24 cellular contexts compared by ENCODE assay signal in genomic region chr10:132859084-132859855, GRCh38.
DNase-seq lines count a peak whose midpoint lies in the region; ATAC-seq and TF ChIP-seq lines count a peak whose summit lies in the region.
"Had no signal": no experiment of that assay in that cellular context is flagged by ENCODE, and none has a peak within 500 bp of the region (broad histone marks: within the 10 kb centered on the region; RNA-seq: fewer than 3 reads in every experiment).

No MANE protein-coding gene starts in this region.

- H3K4me3 Mint-ChIP-seq in activated CD8-positive, alpha-beta memory T cell treated with anti-CD3 and anti-CD28 coated beads, Interleukin-2, amount 10 ng/mL, durations not matched to agents 7 days and 5 days, result no peak overlapping the region
- no peak overlapping the region for H3K4me3 Mint-ChIP-seq in CD8-positive, alpha-beta T cell
- H3K4me3 Mint-ChIP-seq in activated T-helper 2 cell treated with anti-CD3 and anti-CD28 coated beads, Interferon-gamma antibody, Interleukin-2, Interleukin-4, amounts not matched to agents 10 μg/mL and 5 μg/mL and 100 μg/mL, durations not matched to agents 14 hours and 24 hours and 36 hours (ENCODE audit: low read depth), result no peak overlapping the region
- H3K4me3 Mint-ChIP-seq: activated CD4-positive, alpha-beta T cell treated with anti-CD3 and anti-CD28 coated beads, Interleukin-2, amount 10 ng/mL, durations not matched to agents 24 days and 14 days; activated T-cell treated with anti-CD3 and anti-CD28 coated beads, Interleukin-2, amount 50 U/mL, for 72 hours; CD4-positive, CD25-positive, alpha-beta regulatory T cell; naive thymus-derived CD4-positive, alpha-beta T cell had no signal

- peaks cover 8% of the 10 kb centered on the region for H3K27me3 Mint-ChIP-seq in activated CD8-positive, alpha-beta memory T cell treated with anti-CD3 and anti-CD28 coated beads, Interleukin-2, amount 10 ng/mL, durations not matched to agents 7 days and 5 days
- peaks cover 15% of the 10 kb centered on the region for H3K27me3 Mint-ChIP-seq in CD8-positive, alpha-beta T cell (ENCODE audit: low read depth)
- H3K27me3 Mint-ChIP-seq in activated T-helper 2 cell treated with anti-CD3 and anti-CD28 coated beads, Interferon-gamma antibody, Interleukin-2, Interleukin-4, amounts not matched to agents 10 μg/mL and 5 μg/mL and 100 μg/mL, durations not matched to agents 14 hours and 24 hours and 36 hours (ENCODE audit: low read depth), result peaks cover 4% of the 10 kb centered on the region
- H3K27me3 Mint-ChIP-seq: CD4-positive, CD25-positive, alpha-beta regulatory T cell had no signal

- H3K4me3 ChIP-seq in DND-41 (ENCODE audit: low read depth in 1 of 2, low read length in 2 of 2), result no peak overlapping the region
- no peak overlapping the region for H3K4me3 ChIP-seq in left ventricle myocardium inferior
- no peak overlapping the region for H3K4me3 ChIP-seq in OCI-LY7 (ENCODE audit: low read depth, low read length, poor library complexity, severe bottlenecking)
- H3K4me3 ChIP-seq in CD8-positive, alpha-beta T cell (ENCODE audit: low read depth, low read length), result no peak overlapping the region
- H3K4me3 ChIP-seq: coronary artery, esophagus muscularis mucosa had no signal

- no peaks in the 10 kb centered on the region for H3K36me3 ChIP-seq in DND-41 (ENCODE audit: insufficient read depth, low read length)
- H3K36me3 ChIP-seq in left ventricle myocardium inferior, result no peaks in the 10 kb centered on the region
- no peaks in the 10 kb centered on the region for H3K36me3 ChIP-seq in OCI-LY7 (ENCODE audit: insufficient read depth, low read length)
- H3K36me3 ChIP-seq in CD8-positive, alpha-beta T cell (ENCODE audit: insufficient read depth, low read length), result no peaks in the 10 kb centered on the region
- H3K36me3 ChIP-seq: esophagus muscularis mucosa had no signal

- no peaks in the 10 kb centered on the region for H3K36me3 Mint-ChIP-seq in activated CD8-positive, alpha-beta memory T cell treated with anti-CD3 and anti-CD28 coated beads, Interleukin-2, amount 10 ng/mL, durations not matched to agents 7 days and 5 days
- H3K36me3 Mint-ChIP-seq in CD8-positive, alpha-beta T cell, result no peaks in the 10 kb centered on the region
- no peaks in the 10 kb centered on the region for H3K36me3 Mint-ChIP-seq in activated T-helper 2 cell treated with anti-CD3 and anti-CD28 coated beads, Interferon-gamma antibody, Interleukin-2, Interleukin-4, amounts not matched to agents 10 μg/mL and 5 μg/mL and 100 μg/mL, durations not matched to agents 14 hours and 24 hours and 36 hours (ENCODE audit: low read depth)
- H3K36me3 Mint-ChIP-seq: activated naive CD4-positive, alpha-beta T cell treated with anti-CD3 and anti-CD28 coated beads, Interleukin-2, amount 50 U/mL, for 72 hours; CD4-positive, CD25-positive, alpha-beta regulatory T cell had no signal

- no peak overlapping the region for H3K9ac ChIP-seq in DND-41 (ENCODE audit: low read depth, low read length)

- no peaks in the 10 kb centered on the region for H3K9me2 ChIP-seq in OCI-LY7 (ENCODE audit: insufficient read depth, low read length)

- no peak for ATAC-seq in activated CD8-positive, alpha-beta memory T cell treated with anti-CD3 and anti-CD28 coated beads, Interleukin-2, amount 10 ng/mL, durations not matched to agents 7 days and 5 days
- ATAC-seq in DND-41 (ENCODE audit: insufficient read depth, low read depth), result no peak
- ATAC-seq in CD8-positive, alpha-beta T cell, result no peak
- ATAC-seq: activated naive CD4-positive, alpha-beta T cell treated with anti-CD3 and anti-CD28 coated beads, Interleukin-2, amount 50 U/mL, for 72 hours; activated T-cell treated with anti-CD3 and anti-CD28 coated beads, Interleukin-2, amount 50 U/mL, for 72 hours; foreskin keratinocyte; left colon; naive thymus-derived CD4-positive, alpha-beta T cell had no signal

- intact Hi-C loops in left ventricle myocardium inferior (cut with micrococcal nuclease), result no loop called here
- intact Hi-C loops in posterior vena cava (cut with DNase I), result no loop called here
- intact Hi-C loops in OCI-LY7 (cut with micrococcal nuclease; ENCODE audit: unreplicated experiment), result no loop called here
- intact Hi-C loops in CD8-positive, alpha-beta T cell (cut with DNase I, micrococcal nuclease), result no loop called here
- intact Hi-C loops in activated T-helper 2 cell treated with anti-CD3 and anti-CD28 coated beads, Interferon-gamma antibody, Interleukin-2, Interleukin-4, amounts not matched to agents 10 μg/mL and 5 μg/mL and 100 μg/mL, durations not matched to agents 14 hours and 24 hours and 36 hours (cut with micrococcal nuclease), result no loop called here

- H2AFZ ChIP-seq in DND-41 (ENCODE audit: low read depth, low read length), result no peak overlapping the region
- no peak overlapping the region for H2AFZ ChIP-seq in OCI-LY7 (ENCODE audit: low read length)

- H3K27me3 ChIP-seq in DND-41 (ENCODE audit: insufficient read depth, low read length, poor library complexity), result no peaks in the 10 kb centered on the region
- peaks cover 75% of the 10 kb centered on the region for H3K27me3 ChIP-seq in left ventricle myocardium inferior (ENCODE audit: low read depth)
- no peaks in the 10 kb centered on the region for H3K27me3 ChIP-seq in CD8-positive, alpha-beta T cell (ENCODE audit: insufficient read depth, low read length)
- H3K27me3 ChIP-seq: foreskin keratinocyte had no signal

- H3K27ac Mint-ChIP-seq in activated CD8-positive, alpha-beta memory T cell treated with anti-CD3 and anti-CD28 coated beads, Interleukin-2, amount 10 ng/mL, durations not matched to agents 7 days and 5 days, result no peak overlapping the region
- no peak overlapping the region for H3K27ac Mint-ChIP-seq in CD8-positive, alpha-beta T cell
- H3K27ac Mint-ChIP-seq in activated T-helper 2 cell treated with anti-CD3 and anti-CD28 coated beads, Interferon-gamma antibody, Interleukin-2, Interleukin-4, amounts not matched to agents 10 μg/mL and 5 μg/mL and 100 μg/mL, durations not matched to agents 14 hours and 24 hours and 36 hours, result no peak overlapping the region
- H3K27ac Mint-ChIP-seq: activated CD4-positive, alpha-beta T cell treated with anti-CD3 and anti-CD28 coated beads, Interleukin-2, amount 10 ng/mL, durations not matched to agents 24 days and 14 days; activated naive CD4-positive, alpha-beta T cell treated with anti-CD3 and anti-CD28 coated beads, Interleukin-2, amount 50 U/mL, for 72 hours; activated T-cell treated with anti-CD3 and anti-CD28 coated beads, Interleukin-2, amount 50 U/mL, for 72 hours; naive thymus-derived CD4-positive, alpha-beta T cell had no signal

- CTCF ChIA-PET in activated CD8-positive, alpha-beta memory T cell treated with anti-CD3 and anti-CD28 coated beads, Interleukin-2, amount 10 ng/mL, durations not matched to agents 7 days and 5 days (lab: Charles Lee), result no interaction called here
- CTCF ChIA-PET in OCI-LY7 (lab: Charles Lee; ENCODE audit: unreplicated experiment), result no interaction called here
- CTCF ChIA-PET in CD8-positive, alpha-beta T cell (lab: Charles Lee), result no interaction called here

- POLR2A ChIA-PET in OCI-LY7 (lab: Charles Lee), result no interaction called here
- POLR2A ChIA-PET in CD8-positive, alpha-beta T cell (lab: Charles Lee), result no interaction called here

- H3K27ac ChIP-seq in DND-41 (ENCODE audit: low read length), result no peak overlapping the region
- H3K27ac ChIP-seq in left ventricle myocardium inferior (replicated peaks), result no peak overlapping the region
- no peak overlapping the region for H3K27ac ChIP-seq in OCI-LY7 (ENCODE audit: low read depth, low read length, poor library complexity, severe bottlenecking)
- H3K27ac ChIP-seq in CD8-positive, alpha-beta T cell (ENCODE audit: low read depth, low read length), result no peak overlapping the region
- H3K27ac ChIP-seq: coronary artery, esophagus muscularis mucosa, foreskin keratinocyte had no signal

- BruUV-seq in OCI-LY7 (replicated peaks; lab: Mats Ljungman, UMichigan), result no TSS peak

- H3K4me1 ChIP-seq in DND-41 (ENCODE audit: insufficient read depth, low read length) (peaks cover 20% of the 10 kb centered on the region), left ventricle myocardium inferior (no peaks in the 10 kb centered on the region), OCI-LY7 (ENCODE audit: insufficient read depth, low read length, poor library complexity, severe bottlenecking) (no peaks in the 10 kb centered on the region)
- peaks cover 3% of the 10 kb centered on the region for H3K4me1 ChIP-seq in CD8-positive, alpha-beta T cell (ENCODE audit: insufficient read depth, low read length)
- H3K4me1 ChIP-seq: foreskin keratinocyte had no signal

- no peaks in the 10 kb centered on the region for H3K79me2 ChIP-seq in DND-41 (ENCODE audit: insufficient read depth, low read length)
- no peaks in the 10 kb centered on the region for H3K79me2 ChIP-seq in OCI-LY7 (ENCODE audit: insufficient read depth, low read depth, low read length)

- TF ChIP-seq CTCF in DND-41 (IDR thresholded peaks at IDR 0.05; ENCODE audit: borderline replicate concordance, extremely low read depth, low read length, poor library complexity, severe bottlenecking), result no peak
- no peak for TF ChIP-seq CTCF in left ventricle myocardium inferior (IDR thresholded peaks at IDR 0.05; ENCODE audit: borderline replicate concordance)
- TF ChIP-seq CTCF in OCI-LY7 (conservative IDR thresholded peaks at IDR 0.05; ENCODE audit: low read length), result no peak
- no peak for TF ChIP-seq CTCF in CD8-positive, alpha-beta T cell (IDR thresholded peaks at IDR 0.05)

- no peaks in the 10 kb centered on the region for H3K4me1 Mint-ChIP-seq in activated CD8-positive, alpha-beta memory T cell treated with anti-CD3 and anti-CD28 coated beads, Interleukin-2, amount 10 ng/mL, durations not matched to agents 7 days and 5 days
- peaks cover 9% of the 10 kb centered on the region for H3K4me1 Mint-ChIP-seq in CD8-positive, alpha-beta T cell (ENCODE audit: low read depth)
- peaks cover 2% of the 10 kb centered on the region for H3K4me1 Mint-ChIP-seq in activated T-helper 2 cell treated with anti-CD3 and anti-CD28 coated beads, Interferon-gamma antibody, Interleukin-2, Interleukin-4, amounts not matched to agents 10 μg/mL and 5 μg/mL and 100 μg/mL, durations not matched to agents 14 hours and 24 hours and 36 hours (ENCODE audit: low read depth)
- H3K4me1 Mint-ChIP-seq: activated CD4-positive, alpha-beta T cell treated with anti-CD3 and anti-CD28 coated beads, Interleukin-2, amount 10 ng/mL, durations not matched to agents 24 days and 14 days had no signal

- no peaks in the 10 kb centered on the region for H4K20me1 ChIP-seq in DND-41 (ENCODE audit: insufficient read depth, low read length)
- H4K20me1 ChIP-seq in OCI-LY7 (ENCODE audit: insufficient read depth, low read length), result no peaks in the 10 kb centered on the region

- DNase-seq in activated CD8-positive, alpha-beta memory T cell treated with anti-CD3 and anti-CD28 coated beads, Interleukin-2, amount 50 U/mL, for 4 hours, result peak; percentile 8
- no peak for DNase-seq in activated CD8-positive, alpha-beta memory T cell treated with anti-CD3 and anti-CD28 coated beads, Interleukin-2, amount 10 ng/mL, durations not matched to agents 7 days and 5 days
- DNase-seq in DND-41, result peak; percentile 1
- peak; percentile 7 for DNase-seq in left ventricle myocardium inferior
- DNase-seq in posterior vena cava (ENCODE audit: low spot score), result peak; percentile 56
- DNase-seq in OCI-LY7 (ENCODE audit: low spot score), result no peak
- DNase-seq in CD8-positive, alpha-beta T cell, result no peak
- no peak for DNase-seq in activated T-helper 2 cell treated with anti-CD3 and anti-CD28 coated beads, Interferon-gamma antibody, Interleukin-2, Interleukin-4, amounts not matched to agents 10 μg/mL and 5 μg/mL and 100 μg/mL, durations not matched to agents 14 hours and 24 hours and 36 hours (ENCODE audit: low spot score)
- DNase-seq: 8988T; activated CD4-positive, alpha-beta T cell treated with anti-CD3 and anti-CD28 coated beads, Interleukin-2, amount 10 ng/mL, durations not matched to agents 24 days and 14 days; activated T-cell treated with anti-CD3 and anti-CD28 coated beads, Interleukin-2, amount 50 U/mL, for 72 hours; CD4-positive, CD25-positive, alpha-beta regulatory T cell; foreskin keratinocyte; GOT3; IMR-90; midbrain; naive thymus-derived CD4-positive, alpha-beta T cell; NCI-H446 treated with DMSO at 0.1 percent for 48 hours; OCI-M1; T-helper 2 cell had no signal

- H3K4me2 ChIP-seq in DND-41 (ENCODE audit: insufficient read depth, low read length) (no peak overlapping the region), OCI-LY7 (ENCODE audit: low read length) (no peak overlapping the region)

- H3K9me3 ChIP-seq in DND-41 (ENCODE audit: insufficient read depth, low read length, severe bottlenecking) (no peaks in the 10 kb centered on the region), left ventricle myocardium inferior (replicated peaks) (peaks cover 29% of the 10 kb centered on the region), OCI-LY7 (ENCODE audit: low read length) (no peaks in the 10 kb centered on the region)
- no peaks in the 10 kb centered on the region for H3K9me3 ChIP-seq in CD8-positive, alpha-beta T cell (ENCODE audit: low read length)

- no peaks in the 10 kb centered on the region for H3K9me3 Mint-ChIP-seq in activated CD8-positive, alpha-beta memory T cell treated with anti-CD3 and anti-CD28 coated beads, Interleukin-2, amount 10 ng/mL, durations not matched to agents 7 days and 5 days (ENCODE audit: low read depth)
- peaks cover 7% of the 10 kb centered on the region for H3K9me3 Mint-ChIP-seq in CD8-positive, alpha-beta T cell
- H3K9me3 Mint-ChIP-seq in activated T-helper 2 cell treated with anti-CD3 and anti-CD28 coated beads, Interferon-gamma antibody, Interleukin-2, Interleukin-4, amounts not matched to agents 10 μg/mL and 5 μg/mL and 100 μg/mL, durations not matched to agents 14 hours and 24 hours and 36 hours, result no peaks in the 10 kb centered on the region
- H3K9me3 Mint-ChIP-seq: activated CD4-positive, alpha-beta T cell treated with anti-CD3 and anti-CD28 coated beads, Interleukin-2, amount 10 ng/mL, durations not matched to agents 24 days and 14 days had no signal

Comparison
In these comparisons a context has a peak if more than half of its experiments do, and no peak if none do; other contexts are left out.
1. DNase-seq: peak in activated CD8-positive, alpha-beta memory T cell treated with anti-CD3 and anti-CD28 coated beads, Interleukin-2, amount 50 U/mL, for 4 hours (single experiment), DND-41 (single experiment), left ventricle myocardium inferior (single experiment) and posterior vena cava (single experiment); none in activated CD8-positive, alpha-beta memory T cell treated with anti-CD3 and anti-CD28 coated beads, Interleukin-2, amount 10 ng/mL, durations not matched to agents 7 days and 5 days (single experiment), OCI-LY7 (single experiment), CD8-positive, alpha-beta T cell (0 of 7) and activated T-helper 2 cell treated with anti-CD3 and anti-CD28 coated beads, Interferon-gamma antibody, Interleukin-2, Interleukin-4, amounts not matched to agents 10 μg/mL and 5 μg/mL and 100 μg/mL, durations not matched to agents 14 hours and 24 hours and 36 hours (single experiment).